Comparison of ENCODE assay signal across 26 cellular contexts in the genomic region with DNA sequence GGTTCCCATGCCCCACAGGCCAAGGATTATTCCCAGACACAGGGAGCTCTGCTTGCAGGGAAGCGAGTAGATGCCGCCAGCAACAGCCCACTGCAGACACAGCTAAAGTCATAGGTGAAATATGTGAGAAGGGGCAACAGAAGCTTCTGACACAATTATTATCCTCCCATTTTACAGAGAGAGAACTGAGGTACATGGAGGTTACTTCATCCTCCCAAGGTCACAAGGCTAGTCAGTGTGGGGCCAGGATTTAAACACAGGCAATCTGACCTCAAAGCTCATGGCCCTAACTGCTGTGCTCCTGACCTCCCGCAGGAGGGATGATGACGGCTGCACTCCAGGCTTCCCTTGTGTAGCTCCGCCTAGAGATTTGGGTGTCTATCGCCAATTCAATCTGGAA. TPM values are rescaled to one million over a fixed set of nuclear protein-coding genes. Genes with fewer than 3 reads are reported as not detected.
A peak's percentile ranks its signal among the peaks of the same experiment; 100 is the strongest.
DNase-seq lines count a peak whose midpoint lies in the region; ATAC-seq, FAIRE-seq and TF ChIP-seq lines count a peak whose summit lies in the region.
"Had no signal": no experiment of that assay in that cellular context is flagged by ENCODE, and none has a peak within 500 bp of the region (broad histone marks: within the 10 kb centered on the region; RNA-seq: fewer than 3 reads in every experiment).

No MANE protein-coding gene starts in this region.

- H3K4me1 ChIP-seq in GM23338 (ENCODE audit: insufficient read depth): peaks cover 6% of the 10 kb centered on the region; the same call in 1 of the 2 replicates
- H3K4me1 ChIP-seq in IMR-90 (ENCODE audit: control insufficient read depth, insufficient read depth, low read length): peaks cover 3% of the 10 kb centered on the region; the same call in 1 of the 2 replicates
- no peaks in the 10 kb centered on the region; a peak in 1 of 7 replicates for H3K4me1 ChIP-seq in H1 (replicated peaks in 1 of 4; ENCODE audit: control insufficient read depth in 3 of 4, insufficient read depth in 4 of 4, low read length in 3 of 4)
- H3K4me1 ChIP-seq in trophoblast cell (ENCODE audit: control insufficient read depth in 1 of 2, insufficient read depth in 2 of 2, low read length in 2 of 2): no peaks in the 10 kb centered on the region
- no peaks in the 10 kb centered on the region for H3K4me1 ChIP-seq in right lobe of liver

- H3K27ac ChIP-seq in GM23338 (ENCODE audit: low read depth) (no peak overlapping the region; the same call in none of the 2 replicates), IMR-90 (ENCODE audit: insufficient read depth, low read length) (no peak overlapping the region), H1 (ENCODE audit: low read depth, low read length) (no peak overlapping the region), trophoblast cell (ENCODE audit: low read depth, low read length) (no peak overlapping the region), right lobe of liver (no peak overlapping the region), brain microvascular endothelial cell (no peak overlapping the region)
- H3K27ac ChIP-seq: 22Rv1; BLaER1 treated with 17β-estradiol and CSF1 and Interleukin-3, amounts not matched to agents 10 nM and 100 nM; GM23248 had no signal

- peaks cover 50% of the 10 kb centered on the region for H3K9me1 ChIP-seq in IMR-90 (ENCODE audit: insufficient read depth, low read length)

- H2AFZ ChIP-seq in GM23338 (no peak overlapping the region), IMR-90 (replicated peaks; ENCODE audit: low read length, poor library complexity) (no peak overlapping the region), H1 (ENCODE audit: low read length) (no peak overlapping the region), trophoblast cell (ENCODE audit: insufficient read depth, low read length, poor library complexity) (no peak overlapping the region)
- H2AFZ ChIP-seq: GM23248 had no signal

- H3K23ac ChIP-seq in IMR-90 (ENCODE audit: low read depth, low read length) (peak overlapping the region; percentile 11; the same call in 1 of the 2 replicates), H1 (ENCODE audit: insufficient read length) (no peak overlapping the region), trophoblast cell (ENCODE audit: low read length) (no peak overlapping the region)

- H3K9me2 ChIP-seq in GM23338 (ENCODE audit: insufficient read depth): peaks cover 6% of the 10 kb centered on the region; the same call in 1 of the 2 replicates

- no peak overlapping the region for H2AK9ac ChIP-seq in IMR-90 (replicated peaks; ENCODE audit: low read depth, low read length, poor library complexity)

- peaks cover 12% of the 10 kb centered on the region for H4K20me1 ChIP-seq in GM23338 (replicated peaks; ENCODE audit: insufficient read depth)
- H4K20me1 ChIP-seq in IMR-90 (ENCODE audit: insufficient read depth, low read length): peaks cover 13% of the 10 kb centered on the region; the same call in 1 of the 2 replicates
- peaks cover 3 to 4% of the 10 kb centered on the region in 2 experiments for H4K20me1 ChIP-seq in H1 (replicated peaks in 1 of 2; ENCODE audit: control insufficient read depth in 1 of 2, insufficient read depth in 2 of 2, low read length in 2 of 2)
- H4K20me1 ChIP-seq: BLaER1 treated with 17β-estradiol and CSF1 and Interleukin-3, amounts not matched to agents 10 nM and 100 nM had no signal

- peaks cover 53% of the 10 kb centered on the region for H3K36me3 Mint-ChIP-seq in GM23338 (ENCODE audit: low read depth)
- H3K36me3 Mint-ChIP-seq: CD14-positive monocyte had no signal

- TF ChIP-seq EP300 in H1 (IDR thresholded peaks at IDR 0.05; ENCODE audit: borderline replicate concordance in 1 of 2, low read depth in 2 of 2, low read length in 2 of 2): no peak

- no peaks in the 10 kb centered on the region for H3K9me3 Mint-ChIP-seq in GM23338
- H3K9me3 Mint-ChIP-seq: CD14-positive monocyte; CD4-positive, alpha-beta T cell; CD8-positive, alpha-beta memory T cell had no signal

- no peak overlapping the region for H3K4me3 Mint-ChIP-seq in GM23338
- H3K4me3 Mint-ChIP-seq: CD4-positive, alpha-beta T cell; CD8-positive, alpha-beta memory T cell had no signal

- peak overlapping the region; percentile 41; the same call in 1 of the 2 replicates for H3K27ac Mint-ChIP-seq in GM23338
- H3K27ac Mint-ChIP-seq: CD4-positive, alpha-beta T cell had no signal

- H3F3A ChIP-seq in GM23338 (replicated peaks; ENCODE audit: low read depth): 0 out of 2 replicates have a peak, but pooled peaks cover 14% of the 10 kb centered on the region

- no peaks in the 10 kb centered on the region for H3K23me2 ChIP-seq in H1 (ENCODE audit: low read depth, low read length)

- H3K79me1 ChIP-seq in IMR-90 (ENCODE audit: low read depth in 1 of 2, low read length in 2 of 2) (peaks cover 38 to 74% of the 10 kb centered on the region in 2 experiments), H1 (ENCODE audit: low read depth, low read length) (no peaks in the 10 kb centered on the region; the same call in 1 of the 2 replicates), trophoblast cell (ENCODE audit: low read length) (no peaks in the 10 kb centered on the region)

- dilution Hi-C loops in IMR-90 (cut with HindIII; ENCODE audit: low sequenced_read_pairs, unreplicated experiment): no loop called here

- H2BK12ac ChIP-seq in H1 (ENCODE audit: low read depth, low read length) (no peak overlapping the region), trophoblast cell (ENCODE audit: low read length) (no peak overlapping the region)

- no peaks in the 10 kb centered on the region for H3K9me3 ChIP-seq in IMR-90 (ENCODE audit: control insufficient read depth, insufficient read depth, low read length)
- H3K9me3 ChIP-seq in H1 (ENCODE audit: insufficient read depth in 2 of 2, low read depth in 1 of 2, low read length in 1 of 2): no peaks in the 10 kb centered on the region
- H3K9me3 ChIP-seq in trophoblast cell (ENCODE audit: insufficient read depth, low read depth, low read length): peaks cover 3% of the 10 kb centered on the region
- no peaks in the 10 kb centered on the region for H3K9me3 ChIP-seq in right lobe of liver
- H3K9me3 ChIP-seq: BE2C; BLaER1 treated with 17β-estradiol and CSF1 and Interleukin-3, amounts not matched to agents 10 nM and 100 nM had no signal

- no peak overlapping the region for H4K12ac ChIP-seq in trophoblast cell (ENCODE audit: low read depth, low read length)

- no peak overlapping the region for H3K4me2 ChIP-seq in GM23338
- H3K4me2 ChIP-seq in IMR-90 (ENCODE audit: low read depth, low read length): no peak overlapping the region
- no peak overlapping the region for H3K4me2 ChIP-seq in H1 (ENCODE audit: insufficient read depth in 1 of 2, low read depth in 2 of 2, low read length in 2 of 2)
- no peak overlapping the region for H3K4me2 ChIP-seq in trophoblast cell (ENCODE audit: low read length)

- H4K91ac ChIP-seq in IMR-90 (ENCODE audit: insufficient read depth, low read depth, low read length) (no peak overlapping the region), H1 (replicated peaks; ENCODE audit: insufficient read length, low read length) (no peak overlapping the region), trophoblast cell (ENCODE audit: low read depth, low read length) (no peak overlapping the region)

- TF ChIP-seq RAD21 in IMR-90 (IDR thresholded peaks at IDR 0.05; ENCODE audit: low read length) (no peak), H1 (IDR thresholded peaks at IDR 0.05 in 1 of 2, conservative IDR thresholded peaks at IDR 0.05 in 1 of 2; ENCODE audit: low read depth in 2 of 2, low read length in 2 of 2) (no peak)

- POLR2A ChIA-PET in IMR-90 (lab: Charles Lee; ENCODE audit: unreplicated experiment) (no interaction called here), H1 (lab: Charles Lee; ENCODE audit: partially characterized antibody) (interaction anchor here (0.7 to 3.7 kb wide), 6 partner anchors 10 to 136 kb away, joined by 4 to 14 read pairs (median 6); a partner anchor contains a TSS)

- CTCF ChIA-PET in IMR-90 (lab: Yijun Ruan, JAX) (no interaction called here), H1 (lab: Charles Lee; ENCODE audit: partially characterized antibody) (interaction anchor here (0.6 to 3.5 kb wide), 6 partner anchors 10 to 604 kb away, joined by 3 to 33 read pairs (median 4); a partner anchor contains a TSS)

- H3K4me3 ChIP-seq in GM23338: no peak overlapping the region
- H3K4me3 ChIP-seq in IMR-90 (ENCODE audit: insufficient read depth, low read depth, low read length): no peak overlapping the region
- H3K4me3 ChIP-seq in H1 (ENCODE audit: extremely low read depth in 1 of 4, insufficient read depth in 2 of 4, low read depth in 3 of 4, low read length in 4 of 4): no peak overlapping the region
- peak overlapping the region; percentile 11 for H3K4me3 ChIP-seq in trophoblast cell (ENCODE audit: low read depth, low read length)
- no peak overlapping the region for H3K4me3 ChIP-seq in right lobe of liver
- no peak overlapping the region for H3K4me3 ChIP-seq in brain microvascular endothelial cell (ENCODE audit: low read depth, low read length)
- H3K4me3 ChIP-seq: BLaER1 treated with 17β-estradiol and CSF1 and Interleukin-3, amounts not matched to agents 10 nM and 100 nM; GM12878; GM23248 had no signal

- no peak overlapping the region for H3K18ac ChIP-seq in IMR-90 (ENCODE audit: low read depth, low read length)
- H3K18ac ChIP-seq in H1 (ENCODE audit: extremely low read depth, low read length): no peak overlapping the region
- H3K18ac ChIP-seq in trophoblast cell (ENCODE audit: low read length): no peak overlapping the region

- peak; percentile 22 for ATAC-seq in GM23338
- no peak for ATAC-seq in IMR-90 (ENCODE audit: low read depth)
- ATAC-seq in HG02973 (IDR thresholded peaks at IDR 0.05; ENCODE audit: unreplicated experiment): no peak
- ATAC-seq in right lobe of liver: no peak
- ATAC-seq: GM12878 had no signal

- TF ChIP-seq CTCF in GM23338 (conservative IDR thresholded peaks at IDR 0.05; ENCODE audit: low read depth in 2 of 2) (no peak), IMR-90 (conservative IDR thresholded peaks at IDR 0.05; ENCODE audit: low read depth, low read length) (no peak), H1 (IDR thresholded peaks at IDR 0.05; ENCODE audit: control extremely low read depth in 1 of 3, insufficient read depth in 1 of 3, low read depth in 1 of 3, low read length in 3 of 3) (no peak), right lobe of liver (IDR thresholded peaks at IDR 0.05) (no peak), brain microvascular endothelial cell (IDR thresholded peaks at IDR 0.05; ENCODE audit: low read depth, low read length, missing control alignments) (no peak)

- H3K56ac ChIP-seq in IMR-90 (ENCODE audit: extremely low read depth, insufficient read depth, low read length): no peak overlapping the region
- H3K56ac ChIP-seq in H1 (replicated peaks; ENCODE audit: insufficient read length, low read depth, low read length): no peak overlapping the region

- no peak overlapping the region for H2BK120ac ChIP-seq in IMR-90 (ENCODE audit: low read depth, low read length)
- H2BK120ac ChIP-seq in H1 (replicated peaks; ENCODE audit: low read depth, low read length): no peak overlapping the region
- H2BK120ac ChIP-seq in trophoblast cell (ENCODE audit: insufficient read depth, low read length, poor library complexity): no peak overlapping the region

- H4K5ac ChIP-seq in IMR-90 (ENCODE audit: low read depth, low read length) (no peak overlapping the region), H1 (ENCODE audit: insufficient read length, low read depth, low read length) (no peak overlapping the region)

- TF ChIP-seq POLR2A in IMR-90 (IDR thresholded peaks at IDR 0.05; ENCODE audit: low read depth, low read length): no peak
- no peak for TF ChIP-seq POLR2A in H1 (IDR thresholded peaks at IDR 0.05; ENCODE audit: control extremely low read depth in 1 of 2, low read depth in 2 of 2, low read length in 2 of 2)
- no peak for TF ChIP-seq POLR2A in right lobe of liver (IDR thresholded peaks at IDR 0.05)

- FAIRE-seq in H1 (lab: Jason Lieb, UNC): no peak
- FAIRE-seq: A204.1, D721Med, GM12878, GM19239, H54 had no signal

- DNase-seq in GM23338 (ENCODE audit: low spot score) (no peak), IMR-90 (no peak), H1 (ENCODE audit: low read depth in 1 of 2, low spot score in 2 of 2) (no peak), trophoblast cell (no peak), right lobe of liver (no peak), brain microvascular endothelial cell (no peak)
- DNase-seq: ACHN; AML-193; BE2C; CD4-positive, alpha-beta T cell; CD8-positive, alpha-beta memory T cell; DMS 273 treated with DMSO at 0.1 percent for 48 hours; DMS79; EL; GDM1; GM23248; HCEC 1CT had no signal

- H3K14ac ChIP-seq in IMR-90 (replicated peaks; ENCODE audit: low read depth, low read length) (no peak overlapping the region), H1 (ENCODE audit: insufficient read length) (no peak overlapping the region), trophoblast cell (ENCODE audit: low read length) (no peak overlapping the region)

- H3K79me2 ChIP-seq in GM23338 (replicated peaks; ENCODE audit: insufficient read depth): peaks cover 15% of the 10 kb centered on the region
- peaks cover 0 to 12% of the 10 kb centered on the region in 2 experiments; a peak in 1 of 4 replicates for H3K79me2 ChIP-seq in H1 (ENCODE audit: control insufficient read depth in 1 of 2, insufficient read depth in 2 of 2, low read length in 2 of 2)
- no peaks in the 10 kb centered on the region for H3K79me2 ChIP-seq in trophoblast cell (ENCODE audit: control insufficient read depth, insufficient read depth, low read length, poor library complexity)

- H2AK5ac ChIP-seq in IMR-90 (ENCODE audit: low read depth, low read length) (no peak overlapping the region), H1 (ENCODE audit: low read depth, low read length) (no peak overlapping the region), trophoblast cell (ENCODE audit: low read length) (no peak overlapping the region)

- H4K8ac ChIP-seq in IMR-90 (ENCODE audit: low read depth in 2 of 2, low read length in 2 of 2) (no peak overlapping the region), H1 (ENCODE audit: extremely low read depth, insufficient read depth, low read length) (no peak overlapping the region), trophoblast cell (ENCODE audit: low read depth, low read length) (no peak overlapping the region)

- peaks cover 45% of the 10 kb centered on the region for H3K4me1 Mint-ChIP-seq in GM23338
- H3K4me1 Mint-ChIP-seq: CD8-positive, alpha-beta memory T cell had no signal

- in situ Hi-C loops in IMR-90 (cut with MboI; ENCODE audit: low sequenced_read_pairs) (no loop called here), brain microvascular endothelial cell (cut with HindIII; ENCODE audit: low pct_ligation_motif_present, low sequenced_read_pairs) (no loop called here)

- no peaks in the 10 kb centered on the region for H3K27me3 ChIP-seq in GM23338 (ENCODE audit: insufficient read depth)
- no peaks in the 10 kb centered on the region for H3K27me3 ChIP-seq in IMR-90 (ENCODE audit: control insufficient read depth, insufficient read depth, low read length)
- H3K27me3 ChIP-seq in H1 (replicated peaks in 1 of 4; ENCODE audit: control insufficient read depth in 3 of 4, extremely low read depth in 1 of 4, insufficient read depth in 3 of 4, low read length in 3 of 4): no peaks in the 10 kb centered on the region
- no peaks in the 10 kb centered on the region for H3K27me3 ChIP-seq in trophoblast cell (ENCODE audit: insufficient read depth, low read length)
- no peaks in the 10 kb centered on the region for H3K27me3 ChIP-seq in right lobe of liver
- no peaks in the 10 kb centered on the region for H3K27me3 ChIP-seq in brain microvascular endothelial cell (replicated peaks)
- H3K27me3 ChIP-seq: BE2C; BLaER1 treated with 17β-estradiol and CSF1 and Interleukin-3, amounts not matched to agents 10 nM and 100 nM had no signal

- H2BK20ac ChIP-seq in IMR-90 (ENCODE audit: low read depth, low read length) (no peak overlapping the region), H1 (ENCODE audit: low read length) (no peak overlapping the region)

- H3K36me3 ChIP-seq in GM23338 (ENCODE audit: insufficient read depth) (peaks cover 29% of the 10 kb centered on the region), IMR-90 (ENCODE audit: control insufficient read depth, insufficient read depth, low read length) (peaks cover 26% of the 10 kb centered on the region), H1 (ENCODE audit: control insufficient read depth in 2 of 4, insufficient read depth in 4 of 4, low read length in 3 of 4) (peaks cover 4 to 28% (median 20%) of the 10 kb centered on the region in 4 experiments), trophoblast cell (ENCODE audit: control insufficient read depth in 1 of 2, insufficient read depth in 2 of 2, low read length in 2 of 2) (no peaks in the 10 kb centered on the region), right lobe of liver (no peaks in the 10 kb centered on the region), brain microvascular endothelial cell (replicated peaks) (peaks cover 11% of the 10 kb centered on the region)
- H3K36me3 ChIP-seq: BE2C had no signal

- H3K9ac ChIP-seq in IMR-90 (ENCODE audit: low read depth, low read length) (no peak overlapping the region), H1 (replicated peaks in 1 of 4; ENCODE audit: extremely low read depth in 1 of 4, low read depth in 3 of 4, low read length in 3 of 4) (no peak overlapping the region), trophoblast cell (ENCODE audit: low read length) (no peak overlapping the region)
- H3K9ac ChIP-seq: BLaER1 treated with 17β-estradiol and CSF1 and Interleukin-3, amounts not matched to agents 10 nM and 100 nM; GM23248 had no signal

- no peak overlapping the region for H2BK15ac ChIP-seq in IMR-90 (ENCODE audit: low read depth, low read length)
- H2BK15ac ChIP-seq in H1 (ENCODE audit: low read length): no peak overlapping the region

- H3K4ac ChIP-seq in IMR-90 (ENCODE audit: low read depth, low read length) (no peak overlapping the region), H1 (replicated peaks; ENCODE audit: insufficient read length, low read depth, low read length) (no peak overlapping the region), trophoblast cell (ENCODE audit: low read depth, low read length) (no peak overlapping the region)

- peaks cover 23% of the 10 kb centered on the region for H3K27me3 Mint-ChIP-seq in GM23338 (ENCODE audit: insufficient read depth, low read depth, poor library complexity)

- WGBS in IMR-90 (ENCODE audit: extremely low coverage in 2 of 2, insufficient read length in 1 of 2), 2 experiments: no CpG with 5 or more reads among the region's 6 CpGs
- 87% methylated on average over 6 of the region's 6 CpGs; no CpG with 5 or more reads in 1 of the 2 experiments for WGBS in H1 (ENCODE audit: extremely low coverage in 1 of 2, insufficient coverage in 1 of 2, insufficient read length in 1 of 2, insufficient replicate concordance in 2 of 2, low coverage in 1 of 2, low lambda C conversion rate in 2 of 2, missing lambda C conversion rate in 1 of 2), 2 experiments
- no CpG with 5 or more reads among the region's 6 CpGs for WGBS in trophoblast cell (ENCODE audit: extremely low coverage, insufficient coverage, insufficient read length)
- 92% methylated on average over 4 of the region's 6 CpGs for WGBS in right lobe of liver (ENCODE audit: insufficient coverage, low coverage, low lambda C conversion rate, missing lambda C conversion rate)

- intact Hi-C loops in IMR-90 (cut with micrococcal nuclease): no loop called here
- intact Hi-C loops in right lobe of liver (cut with DNase I): loop anchor here in 1 of 2 donors (10.0 kb wide), 1 partner anchor 76 kb away; no protein-coding TSS in a partner anchor

- no TSS peak for BruUV-seq in IMR-90 (replicated peaks; lab: Mats Ljungman, UMichigan)

- H2BK5ac ChIP-seq in IMR-90 (ENCODE audit: low read depth, low read length, poor library complexity, severe bottlenecking) (no peak overlapping the region), H1 (ENCODE audit: low read depth, low read length) (no peak overlapping the region), trophoblast cell (ENCODE audit: low read depth, low read length, poor library complexity) (no peak overlapping the region)

RNA-seq across cellular contexts. Expression of a gene that starts 15.7 kb away (rescaled TPM):
- 0.70 and 2.1 TPM in 2 replicates for total RNA-seq in GM23338 (2014; rRNA removed; shearing (Covaris generic))
- polyA plus RNA-seq in GM23338 (2016; fragmentation: Nextera tagmentation; extraction: Ambion mirVana): 0.68 and 0.92 TPM in 2 replicates
- total RNA-seq in IMR-90 (2012; rRNA removed): 0.18 and 0.56 TPM in 2 replicates
- 0.03 and 0.10 TPM in 2 replicates for polyA plus RNA-seq in IMR-90 (2012; rRNA removed)
- 0.01 and 0.02 TPM in 2 replicates for polyA plus RNA-seq in IMR-90 (2012; cell fraction: cytosol; rRNA removed)
- polyA plus RNA-seq in IMR-90 (2012; cell fraction: nucleus; rRNA removed; ENCODE audit: low replicate concordance): 0.11 TPM in 1 of 2 replicates, not detected in the other
- 0.88 and 1.3 TPM in 2 replicates for total RNA-seq in H1 (2021; fragmentation: NEBNext Ultra II Directional; extraction: Animal tissue kit (Norgen Biotek cat#: 25700))
- polyA plus RNA-seq in H1 (2011; rRNA removed): 0.08 and 0.18 TPM in 2 replicates
- polyA plus RNA-seq in H1 (2011; cell fraction: cytosol; rRNA removed): 0.31 TPM
- polyA plus RNA-seq in H1 (2011; cell fraction: nucleus; rRNA removed): 0.13 TPM
- polyA plus RNA-seq in H1 (2012, experiment 1 of 2): 0.25 to 0.70 TPM (median 0.36 TPM) in 4 replicates
- polyA plus RNA-seq in H1 (2012, experiment 2 of 2): 0.07 TPM
- polyA plus RNA-seq in H1 (2013, experiment 1 of 2): 0.45 TPM
- polyA plus RNA-seq in H1 (2013, experiment 2 of 2): 0.61 TPM
- polyA minus RNA-seq in H1 (2011; rRNA and poly(A)+ RNA removed): 0.25 and 0.68 TPM in 2 replicates
- not detected for polyA minus RNA-seq in H1 (2011; cell fraction: cytosol; rRNA and poly(A)+ RNA removed)
- 1.8 TPM for polyA minus RNA-seq in H1 (2011; cell fraction: nucleus; rRNA and poly(A)+ RNA removed)
- 0.08 and 0.12 TPM in 2 replicates for polyA plus RNA-seq in trophoblast cell (2013)
- total RNA-seq in right lobe of liver: under 1 TPM in 5 of 6 experiments, not detected in 1; 0.07 to 0.74 (median 0.35) TPM
